22 cellular contexts compared by ENCODE assay signal in genomic region chr17:61487668-61488595, GRCh38. TPM values are rescaled to one million over a fixed set of nuclear protein-coding genes. Genes with fewer than 3 reads are reported as not detected.
DNase-seq lines count a peak whose midpoint lies in the region; ATAC-seq and TF ChIP-seq lines count a peak whose summit lies in the region.
"Had no signal": no experiment of that assay in that cellular context is flagged by ENCODE, and none has a peak within 500 bp of the region (broad histone marks: within the 10 kb centered on the region; RNA-seq: fewer than 3 reads in every experiment).

No MANE protein-coding gene starts in this region.

- DNase-seq in BE2C (peak; percentile 52), SK-N-DZ (ENCODE audit: low spot score) (peak; percentile 93), left lobe of liver (ENCODE audit: low spot score) (peak; percentile 40), posterior vena cava (ENCODE audit: low spot score) (peak; percentile 54), RWPE1 (ENCODE audit: low spot score) (no peak), activated gamma-delta T cell (lab: John Stamatoyannopoulos, UW) (no peak), MCF 10A (ENCODE audit: unreplicated experiment) (no peak)
- DNase-seq: CD4-positive, alpha-beta memory T cell; DMS53; GOT3; KBM-7; MV-4-11; NCI-H1417; NCI-H187; NCI-H2227 treated with DMSO at 0.1 percent for 48 hours; NCI-H510A treated with DMSO at 0.1 percent for 48 hours; NCI-H82; OCI-M1; SHP77 had no signal

- intact Hi-C loops in posterior vena cava (cut with DNase I) = loop anchor here in 1 of 2 donors (2.0 kb wide), 1 partner anchor 75 kb away; no protein-coding TSS in a partner anchor
- intact Hi-C loops in MCF 10A (cut with micrococcal nuclease) = no loop called here

- CTCF ChIA-PET in RWPE1 (lab: Yijun Ruan, JAX) = interaction anchor here (0.7 kb wide), 1 partner anchor 757 kb away, joined by 3 read pairs; no protein-coding TSS in a partner anchor
- CTCF ChIA-PET in MCF 10A (lab: Yijun Ruan, JAX) = no interaction called here

- H3K36me3 Mint-ChIP-seq in MCF 10A (ENCODE audit: insufficient read depth, unreplicated experiment) = no peaks in the 10 kb centered on the region
- H3K36me3 Mint-ChIP-seq: CD4-positive, alpha-beta memory T cell had no signal

- peak overlapping the region; percentile 47 for H3K4me3 ChIP-seq in BE2C (ENCODE audit: low read depth, low read length)
- H3K4me3 ChIP-seq: A549, BLaER1 had no signal

- H3K27me3 Mint-ChIP-seq in MCF 10A (ENCODE audit: insufficient read depth, unreplicated experiment) = no peaks in the 10 kb centered on the region

- no peak overlapping the region for H3K27ac Mint-ChIP-seq in MCF 10A (ENCODE audit: low read depth, unreplicated experiment)
- H3K27ac Mint-ChIP-seq: CD4-positive, alpha-beta memory T cell had no signal

- H3K4me1 ChIP-seq in BE2C = peaks cover 27% of the 10 kb centered on the region

- no peaks in the 10 kb centered on the region for H3K27me3 ChIP-seq in BE2C
- H3K27me3 ChIP-seq: BLaER1 had no signal

- peaks cover 7% of the 10 kb centered on the region for H3K4me1 Mint-ChIP-seq in MCF 10A (ENCODE audit: insufficient read depth, unreplicated experiment)
- H3K4me1 Mint-ChIP-seq: CD4-positive, alpha-beta memory T cell had no signal

- H3K36me3 ChIP-seq in BE2C = no peaks in the 10 kb centered on the region
- H3K36me3 ChIP-seq: BLaER1 had no signal

- ATAC-seq in left lobe of liver (no peak), GM18502 (IDR thresholded peaks at IDR 0.05; ENCODE audit: poor library complexity, unreplicated experiment) (no peak)
- ATAC-seq: A549 had no signal

- H3K9me3 ChIP-seq in BE2C = no peaks in the 10 kb centered on the region
- H3K9me3 ChIP-seq: A549, BLaER1 had no signal

- H3K4me3 Mint-ChIP-seq in MCF 10A (ENCODE audit: unreplicated experiment) = no peak overlapping the region
- H3K4me3 Mint-ChIP-seq: CD4-positive, alpha-beta memory T cell had no signal

- TF ChIP-seq CTCF in BE2C (IDR thresholded peaks at IDR 0.05; ENCODE audit: low read depth, low read length) = no peak
- TF ChIP-seq CTCF in RWPE1 (conservative IDR thresholded peaks at IDR 0.05; ENCODE audit: low read depth) = no peak
- TF ChIP-seq CTCF in MCF 10A (IDR thresholded peaks at IDR 0.05; ENCODE audit: unreplicated experiment) = no peak

- POLR2A ChIA-PET in RWPE1 (lab: Yijun Ruan, JAX; ENCODE audit: low non-redundant PET) (no interaction called here), MCF 10A (lab: Yijun Ruan, JAX) (no interaction called here)

- H3K9me3 Mint-ChIP-seq in MCF 10A (ENCODE audit: unreplicated experiment) = no peaks in the 10 kb centered on the region
- H3K9me3 Mint-ChIP-seq: CD4-positive, alpha-beta memory T cell had no signal

- BruUV-seq in MCF 10A (replicated peaks; lab: Mats Ljungman, UMichigan) = no TSS peak

- H3K27ac ChIP-seq in RWPE1 = no peak overlapping the region
- H3K27ac ChIP-seq: BLaER1 had no signal

RNA-seq across cellular contexts. Expression of gene TBX4, which starts 35.7 kb away (rescaled TPM):
- 1.6 TPM for polyA plus RNA-seq in BE2C (2012; ENCODE audit: insufficient read depth, insufficient read length, low read depth)
- polyA plus RNA-seq in SK-N-DZ (2014; cell fraction: cytosol; rRNA removed) = 2.7 and 4.9 TPM in 2 replicates
- 1.9 and 5.6 TPM in 2 replicates for polyA plus RNA-seq in SK-N-DZ (2014; cell fraction: nucleus; rRNA removed)
- total RNA-seq in left lobe of liver = not detected
- total RNA-seq in posterior vena cava = under 1 TPM in 1 of 2 donors, not detected in 1; 0.24 TPM
- total RNA-seq in MCF 10A (2022) = not detected in 2 replicates
- total RNA-seq: CD4-positive, alpha-beta memory T cell had no signal
- polyA plus RNA-seq: CD4-positive, alpha-beta memory T cell had no signal

Comparison
In these comparisons a context has a peak if more than half of its experiments do, and no peak if none do; other contexts are left out.
1. DNase-seq: peak in BE2C (single experiment), SK-N-DZ (single experiment), left lobe of liver (single experiment) and posterior vena cava (single experiment); none in RWPE1 (single experiment), activated gamma-delta T cell (single experiment) and MCF 10A (single experiment).